7 cellular contexts compared by ENCODE assay signal in the genomic region with DNA sequence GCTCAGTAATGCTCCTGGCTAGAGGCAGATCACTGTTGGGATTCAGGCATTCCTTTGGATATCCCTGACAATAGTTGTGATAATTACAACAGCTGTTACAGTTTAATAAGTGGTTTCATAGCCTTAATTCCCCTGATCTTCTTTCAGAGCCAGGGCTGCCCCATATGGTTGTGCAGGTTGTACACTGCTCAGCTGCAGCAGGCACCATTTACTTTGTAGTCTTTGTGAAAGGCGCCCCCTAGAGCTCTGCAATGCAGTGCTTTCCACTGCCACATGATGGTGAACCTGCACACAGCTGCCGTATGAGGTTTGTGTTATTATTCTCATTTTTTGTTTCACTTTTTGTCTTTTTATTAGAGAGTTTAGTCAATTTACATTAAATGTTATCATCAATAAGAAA.
A peak's percentile ranks its signal among the peaks of the same experiment; 100 is the strongest.
DNase-seq lines count a peak whose midpoint lies in the region; ATAC-seq and TF ChIP-seq lines count a peak whose summit lies in the region.

No MANE protein-coding gene starts in this region.

- CTCF ChIA-PET in CD8-positive, alpha-beta T cell (lab: Charles Lee): no interaction called here

- no peaks in the 10 kb centered on the region for H3K9me3 ChIP-seq in RWPE2 (ENCODE audit: severe bottlenecking)
- no peaks in the 10 kb centered on the region for H3K9me3 ChIP-seq in CD8-positive, alpha-beta T cell (ENCODE audit: low read length)
- no peaks in the 10 kb centered on the region for H3K9me3 ChIP-seq in effector memory CD4-positive, alpha-beta T cell (ENCODE audit: control insufficient read depth, low read length)

- peak; percentile 67 for TF ChIP-seq CTCF in GM12864 (IDR thresholded peaks at IDR 0.05; ENCODE audit: low read depth, low read length, missing control alignments)
- peak; percentile 68 for TF ChIP-seq CTCF in RWPE2 (IDR thresholded peaks at IDR 0.05; ENCODE audit: poor library complexity, severe bottlenecking)
- no peak for TF ChIP-seq CTCF in glutamatergic neuron (IDR thresholded peaks at IDR 0.05; ENCODE audit: partially characterized antibody, unreplicated experiment)
- TF ChIP-seq CTCF in CD8-positive, alpha-beta T cell (IDR thresholded peaks at IDR 0.05): no peak

- H3K4me3 ChIP-seq in GM12864 (ENCODE audit: low read depth, low read length) (no peak overlapping the region), RWPE2 (ENCODE audit: severe bottlenecking) (no peak overlapping the region)
- no peak overlapping the region for H3K4me3 ChIP-seq in CD8-positive, alpha-beta T cell (ENCODE audit: low read depth, low read length)
- no peak overlapping the region for H3K4me3 ChIP-seq in effector memory CD4-positive, alpha-beta T cell (ENCODE audit: insufficient read depth, low read depth, low read length, poor library complexity, severe bottlenecking)

- no peak for DNase-seq in GM12864 (ENCODE audit: low read depth)
- no peak for DNase-seq in RWPE2 (ENCODE audit: low spot score)
- peak; percentile 33 for DNase-seq in glutamatergic neuron
- no peak for DNase-seq in CD8-positive, alpha-beta T cell
- no peak for DNase-seq in effector memory CD4-positive, alpha-beta T cell

- no peak overlapping the region for H3K27ac ChIP-seq in RWPE2 (ENCODE audit: poor library complexity, severe bottlenecking)
- no peak overlapping the region for H3K27ac ChIP-seq in CD8-positive, alpha-beta T cell (ENCODE audit: low read depth, low read length)
- no peak overlapping the region for H3K27ac ChIP-seq in effector memory CD4-positive, alpha-beta T cell (ENCODE audit: insufficient read depth, low read length, poor library complexity, severe bottlenecking)

- ATAC-seq in GM21381 (IDR thresholded peaks at IDR 0.05; ENCODE audit: unreplicated experiment) (peak; percentile 88), HG03521 (IDR thresholded peaks at IDR 0.05; ENCODE audit: unreplicated experiment) (peak; percentile 92), RWPE2 (ENCODE audit: low read depth) (peak; percentile 67; the same call in 1 of the 3 replicates)
- ATAC-seq in CD8-positive, alpha-beta T cell: no peak

- no peaks in the 10 kb centered on the region for H3K9me3 Mint-ChIP-seq in glutamatergic neuron (ENCODE audit: unreplicated experiment)
- no peaks in the 10 kb centered on the region for H3K9me3 Mint-ChIP-seq in CD8-positive, alpha-beta T cell

- no peak overlapping the region for H3K4me3 Mint-ChIP-seq in glutamatergic neuron (ENCODE audit: unreplicated experiment)
- H3K4me3 Mint-ChIP-seq in CD8-positive, alpha-beta T cell: no peak overlapping the region

- no peaks in the 10 kb centered on the region for H3K4me1 ChIP-seq in RWPE2 (ENCODE audit: insufficient read depth, poor library complexity, severe bottlenecking)
- H3K4me1 ChIP-seq in CD8-positive, alpha-beta T cell (ENCODE audit: insufficient read depth, low read length): no peaks in the 10 kb centered on the region
- no peaks in the 10 kb centered on the region for H3K4me1 ChIP-seq in effector memory CD4-positive, alpha-beta T cell (ENCODE audit: control insufficient read depth, insufficient read depth, low read length, poor library complexity, severe bottlenecking)

- H3K36me3 ChIP-seq in RWPE2 (ENCODE audit: low read depth): no peaks in the 10 kb centered on the region
- no peaks in the 10 kb centered on the region for H3K36me3 ChIP-seq in CD8-positive, alpha-beta T cell (ENCODE audit: insufficient read depth, low read length)
- H3K36me3 ChIP-seq in effector memory CD4-positive, alpha-beta T cell (ENCODE audit: control insufficient read depth, insufficient read depth, low read length): no peaks in the 10 kb centered on the region

- no peaks in the 10 kb centered on the region for H3K27me3 Mint-ChIP-seq in glutamatergic neuron (ENCODE audit: unreplicated experiment)
- H3K27me3 Mint-ChIP-seq in CD8-positive, alpha-beta T cell (ENCODE audit: low read depth): peaks cover 2% of the 10 kb centered on the region

- intact Hi-C loops in CD8-positive, alpha-beta T cell (cut with DNase I, micrococcal nuclease): no loop called here

- H3K27ac Mint-ChIP-seq in glutamatergic neuron (ENCODE audit: unreplicated experiment): no peak overlapping the region
- no peak overlapping the region for H3K27ac Mint-ChIP-seq in CD8-positive, alpha-beta T cell

- H3K36me3 Mint-ChIP-seq in glutamatergic neuron (ENCODE audit: unreplicated experiment): no peaks in the 10 kb centered on the region
- no peaks in the 10 kb centered on the region for H3K36me3 Mint-ChIP-seq in CD8-positive, alpha-beta T cell

- H3K27me3 ChIP-seq in RWPE2 (ENCODE audit: insufficient read depth, poor library complexity, severe bottlenecking): no peaks in the 10 kb centered on the region
- no peaks in the 10 kb centered on the region for H3K27me3 ChIP-seq in CD8-positive, alpha-beta T cell (ENCODE audit: insufficient read depth, low read length)
- H3K27me3 ChIP-seq in effector memory CD4-positive, alpha-beta T cell (replicated peaks; ENCODE audit: control insufficient read depth, insufficient read depth, low read length, poor library complexity, severe bottlenecking): no peaks in the 10 kb centered on the region

- POLR2A ChIA-PET in CD8-positive, alpha-beta T cell (lab: Charles Lee): no interaction called here

- H3K4me1 Mint-ChIP-seq in glutamatergic neuron (ENCODE audit: low read depth, unreplicated experiment): no peaks in the 10 kb centered on the region
- no peaks in the 10 kb centered on the region for H3K4me1 Mint-ChIP-seq in CD8-positive, alpha-beta T cell (ENCODE audit: low read depth)

Comparison
In these comparisons a context has a peak if more than half of its experiments do, and no peak if none do; other contexts are left out.
1. CTCF ChIP-seq: peak in GM12864 (single experiment) and RWPE2 (single experiment); none in glutamatergic neuron (single experiment) and CD8-positive, alpha-beta T cell (single experiment).